In the genomic region with DNA sequence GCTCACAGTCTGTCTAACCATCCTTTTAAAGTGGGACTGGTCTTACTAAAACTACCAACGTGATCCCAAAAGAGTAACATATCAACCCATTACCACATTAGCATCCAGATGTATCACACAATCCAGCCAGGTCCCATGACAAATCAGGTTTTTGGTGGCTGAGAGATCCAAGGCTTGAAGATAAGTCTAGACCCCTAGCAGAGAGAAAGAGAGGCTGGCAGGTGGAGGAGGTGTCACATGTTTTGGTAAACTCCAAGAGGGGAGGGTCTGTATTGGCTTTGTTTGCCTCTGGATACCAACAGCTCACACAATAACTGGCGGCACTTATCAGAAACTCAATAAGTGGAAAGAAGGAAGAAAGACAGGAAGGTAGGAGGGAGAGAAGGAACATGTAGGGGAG, we compare ENCODE assay signal across 8 cellular contexts.
"Had no signal": no experiment of that assay in that cellular context is flagged by ENCODE, and none has a peak within 500 bp of the region (broad histone marks: within the 10 kb centered on the region; RNA-seq: fewer than 3 reads in every experiment).

No MANE protein-coding gene starts in this region.

- H3K27ac Mint-ChIP-seq: IgD-negative memory B cell had no signal

- ATAC-seq: HepG2, K562 had no signal

- H3K4me1 Mint-ChIP-seq: IgD-negative memory B cell had no signal

- H3K27me3 Mint-ChIP-seq: IgD-negative memory B cell had no signal

- H3K27ac ChIP-seq: HL-60, KMS-11 had no signal

- H3K4me3 ChIP-seq: K562 had no signal

- H3K4me3 Mint-ChIP-seq: IgD-negative memory B cell had no signal

- H3K36me3 Mint-ChIP-seq: IgD-negative memory B cell had no signal

- H3K4me2 ChIP-seq: KMS-11 had no signal

- H3K9ac ChIP-seq: KMS-11 had no signal

- DNase-seq: IMR-90, KBM-7, KG1 had no signal
